Comparison of ENCODE assay signal across 9 cellular contexts in the genomic region with DNA sequence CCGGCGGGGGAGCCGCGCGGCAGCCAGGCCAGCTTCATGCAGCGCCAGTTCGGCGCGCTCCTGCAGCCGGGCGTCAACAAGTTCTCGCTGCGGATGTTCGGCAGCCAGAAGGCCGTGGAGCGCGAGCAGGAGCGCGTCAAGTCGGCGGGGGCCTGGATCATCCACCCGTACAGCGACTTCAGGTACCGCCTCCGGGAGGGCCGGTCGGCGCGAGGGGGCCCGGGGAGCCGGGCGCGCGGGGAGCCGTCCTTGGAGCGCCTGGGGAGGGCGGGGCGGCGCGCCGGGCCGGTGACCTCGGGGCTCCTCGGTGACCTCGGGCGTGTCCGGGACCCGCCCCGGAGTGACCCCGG. TPM values are rescaled to one million over a fixed set of nuclear protein-coding genes. Genes with fewer than 3 reads are reported as not detected.
DNase-seq lines count a peak whose midpoint lies in the region; TF ChIP-seq lines count a peak whose summit lies in the region.
"Had no signal": no experiment of that assay in that cellular context is flagged by ENCODE, and none has a peak within 500 bp of the region (broad histone marks: within the 10 kb centered on the region; RNA-seq: fewer than 3 reads in every experiment).

No MANE protein-coding gene starts in this region.

- H3K4me3 ChIP-seq in AG09309 (ENCODE audit: control insufficient read depth, low read depth, low read length) (peak overlapping the region; percentile 27), HUES48 (ENCODE audit: low read depth, low read length) (peak overlapping the region; percentile 44; the same call in 1 of the 2 replicates), iPS-18c (ENCODE audit: insufficient read depth, low read depth, low read length) (peak overlapping the region; percentile 36)
- H3K4me3 ChIP-seq: colonic mucosa had no signal

- H3K4me1 ChIP-seq in HUES48 (ENCODE audit: control insufficient read depth, insufficient read depth, low read length), result no peaks in the 10 kb centered on the region

- H3K27me3 ChIP-seq in HUES48 (ENCODE audit: control insufficient read depth, insufficient read depth, low read length), result peaks cover 30% of the 10 kb centered on the region

- no peak overlapping the region for H3K27ac ChIP-seq in HUES48 (ENCODE audit: low read depth, low read length)
- H3K27ac ChIP-seq: colonic mucosa had no signal

- no peak for TF ChIP-seq CTCF in AG09309 (IDR thresholded peaks at IDR 0.05; ENCODE audit: control insufficient read depth, insufficient read depth, low read depth, low read length, missing control alignments)

- no peak for DNase-seq in AG09309 (ENCODE audit: low read depth)
- DNase-seq in activated naive CD4-positive, alpha-beta T cell treated with Interleukin-2 at 50 U/mL for 16 hours, result peak; percentile 32
- DNase-seq in DMS153 treated with DMSO at 0.1 percent for 48 hours (lab: John Stamatoyannopoulos, UW; ENCODE audit: unreplicated experiment), result no peak
- DNase-seq in C1 segment of cervical spinal cord (lab: John Stamatoyannopoulos, UW), result no peak
- DNase-seq in NCI-H1436 treated with DMSO at 0.1 percent for 48 hours (lab: John Stamatoyannopoulos, UW), result no peak
- DNase-seq in G401 (ENCODE audit: low spot score), result no peak
- DNase-seq: colonic mucosa had no signal

- in situ Hi-C loops in G401 (cut with HindIII; ENCODE audit: low sequenced_read_pairs), result no loop called here

- H3K9me3 ChIP-seq in HUES48 (ENCODE audit: control insufficient read depth, insufficient read depth, low read length), result no peaks in the 10 kb centered on the region
- no peaks in the 10 kb centered on the region for H3K9me3 ChIP-seq in iPS-18c (ENCODE audit: control insufficient read depth, insufficient read depth, low read length)
- H3K9me3 ChIP-seq: colonic mucosa had no signal

- no peak overlapping the region for H3K9ac ChIP-seq in HUES48 (ENCODE audit: low read depth, low read length)

- H3K36me3 ChIP-seq in HUES48 (ENCODE audit: control insufficient read depth, insufficient read depth, low read length), result no peaks in the 10 kb centered on the region
- H3K36me3 ChIP-seq: colonic mucosa had no signal

RNA-seq across cellular contexts. Expression of a gene that starts 0.7 kb away (rescaled TPM):
- total RNA-seq in G401 (2014; rRNA removed; shearing (Covaris generic)), result 6.0 and 6.7 TPM in 2 replicates

RNA-seq across cellular contexts. Expression of a gene that starts 18.0 kb away (rescaled TPM):
- total RNA-seq in G401 (2014; rRNA removed; shearing (Covaris generic)), result 618 and 674 TPM in 2 replicates

RNA-seq across cellular contexts. Expression of a gene that starts 43.0 kb away (rescaled TPM):
- total RNA-seq in G401 (2014; rRNA removed; shearing (Covaris generic)), result 62.0 and 62.8 TPM in 2 replicates

RNA-seq across cellular contexts. Expression of a gene that starts 46.5 kb away (rescaled TPM):
- total RNA-seq in G401 (2014; rRNA removed; shearing (Covaris generic)), result 0.17 and 0.74 TPM in 2 replicates

RNA-seq across cellular contexts. Expression of a gene that starts 49.3 kb away (rescaled TPM):
- not detected in 2 replicates for total RNA-seq in G401 (2014; rRNA removed; shearing (Covaris generic))
- total RNA-seq: colonic mucosa had no signal
